8 cellular contexts compared by ENCODE assay signal in the genomic region with DNA sequence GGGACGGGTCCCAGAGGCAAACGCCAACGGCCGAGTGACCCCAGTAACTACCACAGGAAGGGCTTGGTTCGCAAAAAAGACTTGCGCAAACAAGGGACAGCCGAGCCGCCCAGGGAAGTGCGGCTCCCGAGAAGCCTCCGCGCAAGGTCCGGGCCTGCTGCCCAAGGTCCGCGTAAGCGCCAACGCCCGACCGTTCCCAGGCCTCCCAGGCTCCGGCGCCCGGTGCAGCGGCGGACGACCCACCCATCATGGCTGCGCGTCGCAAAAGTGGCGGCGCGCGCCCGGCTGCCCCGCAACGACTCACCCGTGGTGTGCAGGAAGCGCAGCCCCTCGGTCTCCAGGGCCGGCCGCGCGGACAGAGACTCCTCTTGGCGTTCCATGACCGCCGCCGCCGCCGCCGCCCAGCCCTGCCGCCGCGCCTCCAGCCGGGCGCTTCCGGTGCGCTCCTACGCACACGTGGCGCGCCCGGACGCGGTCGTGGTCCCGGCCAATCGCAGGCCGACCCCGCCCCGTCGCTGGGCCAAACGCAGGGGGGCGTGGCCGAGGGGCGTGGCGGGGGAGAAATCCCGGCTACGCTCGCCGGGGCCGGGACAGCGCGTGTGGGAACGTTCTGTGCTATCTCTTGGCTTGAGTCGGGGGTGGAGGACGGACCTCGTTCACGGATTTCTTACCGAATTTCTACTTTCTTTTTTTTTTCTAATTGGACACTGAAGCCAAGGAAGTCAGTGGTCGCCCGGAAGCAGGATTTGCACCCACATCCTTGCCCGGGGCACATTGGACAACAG. TPM values are rescaled to one million over a fixed set of nuclear protein-coding genes. Genes with fewer than 3 reads are reported as not detected.
DNase-seq lines count a peak whose midpoint lies in the region; ATAC-seq and TF ChIP-seq lines count a peak whose summit lies in the region.

A gene with protein sequence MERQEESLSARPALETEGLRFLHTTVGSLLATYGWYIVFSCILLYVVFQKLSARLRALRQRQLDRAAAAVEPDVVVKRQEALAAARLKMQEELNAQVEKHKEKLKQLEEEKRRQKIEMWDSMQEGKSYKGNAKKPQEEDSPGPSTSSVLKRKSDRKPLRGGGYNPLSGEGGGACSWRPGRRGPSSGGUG (minus strand): TSS at position 448 of the 785 bp plus-strand sequence. CDS start 68 bp downstream, at position 380.

- no peaks in the 10 kb centered on the region for H3K27me3 ChIP-seq in heart right ventricle
- H3K27me3 ChIP-seq in upper lobe of right lung = no peaks in the 10 kb centered on the region

- H3K27ac Mint-ChIP-seq in HFFc6 (peak within 1 kb of the TSS; percentile 96), progenitor cell of endocrine pancreas (peak within 1 kb of the TSS; percentile 95)
- H3K27ac Mint-ChIP-seq in T-helper 1 cell treated with Interleukin-12 subunit alpha and Interleukin-12 subunit beta and Interleukin-4 antibody, amounts not matched to agents 30 μg/mL and 1 μg/mL, for 36 hours = peak within 1 kb of the TSS; percentile 94

- H3K4me3 Mint-ChIP-seq in HFFc6 (peak within 1 kb of the TSS; percentile 98), progenitor cell of endocrine pancreas (ENCODE audit: low read depth) (peak within 1 kb of the TSS; percentile 93)
- H3K4me3 Mint-ChIP-seq in T-helper 1 cell treated with Interleukin-12 subunit alpha and Interleukin-12 subunit beta and Interleukin-4 antibody, amounts not matched to agents 30 μg/mL and 1 μg/mL, for 36 hours = peak within 1 kb of the TSS; percentile 99

- H3K9me3 Mint-ChIP-seq in HFFc6 (no peaks in the 10 kb centered on the region), progenitor cell of endocrine pancreas (ENCODE audit: low read depth) (no peaks in the 10 kb centered on the region)
- H3K9me3 Mint-ChIP-seq in T-helper 1 cell treated with Interleukin-12 subunit alpha and Interleukin-12 subunit beta and Interleukin-4 antibody, amounts not matched to agents 30 μg/mL and 1 μg/mL, for 36 hours = no peaks in the 10 kb centered on the region

- TF ChIP-seq CTCF in GM12875 (IDR thresholded peaks at IDR 0.05; ENCODE audit: borderline replicate concordance, insufficient read depth, low read depth, low read length) (no peak), HFFc6 (IDR thresholded peaks at IDR 0.05) (no peak), NB4 (IDR thresholded peaks at IDR 0.05; ENCODE audit: low read depth, low read length) (no peak), heart right ventricle (IDR thresholded peaks at IDR 0.05) (no peak), progenitor cell of endocrine pancreas (IDR thresholded peaks at IDR 0.05; ENCODE audit: unreplicated experiment) (no peak), upper lobe of right lung (IDR thresholded peaks at IDR 0.05) (no peak)

- H3K36me3 ChIP-seq in heart right ventricle (peaks cover 0 to 72% (median 52%) of the 10 kb centered on the region in 9 donors), upper lobe of right lung (peaks cover 69% of the 10 kb centered on the region)

- H3K36me3 Mint-ChIP-seq in HFFc6 (ENCODE audit: low read depth) (peaks cover 46% of the 10 kb centered on the region), progenitor cell of endocrine pancreas (ENCODE audit: insufficient read depth) (peaks cover 25% of the 10 kb centered on the region)
- H3K36me3 Mint-ChIP-seq in T-helper 1 cell treated with Interleukin-12 subunit alpha and Interleukin-12 subunit beta and Interleukin-4 antibody, amounts not matched to agents 30 μg/mL and 1 μg/mL, for 36 hours (ENCODE audit: low read depth) = peaks cover 48% of the 10 kb centered on the region

- H3K4me1 ChIP-seq in heart right ventricle (peaks cover 2 to 38% (median 26%) of the 10 kb centered on the region in 9 donors), upper lobe of right lung (peaks cover 20% of the 10 kb centered on the region)

- H3K27ac ChIP-seq in heart right ventricle = peak within 1 kb of the TSS; percentile 87 to 95 (median 94)
- peak within 1 kb of the TSS; percentile 94 for H3K27ac ChIP-seq in upper lobe of right lung

- H3K4me1 Mint-ChIP-seq in HFFc6 (ENCODE audit: low read depth) (peaks cover 20% of the 10 kb centered on the region), progenitor cell of endocrine pancreas (ENCODE audit: low read depth) (peaks cover 6% of the 10 kb centered on the region)
- H3K4me1 Mint-ChIP-seq in T-helper 1 cell treated with Interleukin-12 subunit alpha and Interleukin-12 subunit beta and Interleukin-4 antibody, amounts not matched to agents 30 μg/mL and 1 μg/mL, for 36 hours (ENCODE audit: low read depth) = peaks cover 32% of the 10 kb centered on the region

- intact Hi-C loops in heart right ventricle (cut with DNase I) = no loop called here
- intact Hi-C loops in upper lobe of right lung (cut with DNase I) = no loop called here

- ATAC-seq in heart right ventricle (peak; percentile 95 to 99 (median 97)), upper lobe of right lung (peak; percentile 99)

- DNase-seq in HFFc6 (peak; percentile 72), NB4 (ENCODE audit: low read depth) (peak; percentile 95), amniotic epithelial cell (ENCODE audit: low read depth) (peak; percentile 80), heart right ventricle (peak; percentile 91 to 94), progenitor cell of endocrine pancreas (ENCODE audit: low spot score, unreplicated experiment) (peak; percentile 84), upper lobe of right lung (peak; percentile 96)

- 0 to 1% methylated on average over 87 to 91 of the region's 91 CpGs for whole genome bisulfite sequencing in heart right ventricle, 2 donors

- H3K9me3 ChIP-seq in heart right ventricle = no peaks in the 10 kb centered on the region
- H3K9me3 ChIP-seq in upper lobe of right lung = no peaks in the 10 kb centered on the region

- H3K27me3 Mint-ChIP-seq in HFFc6 (ENCODE audit: insufficient read depth) (no peaks in the 10 kb centered on the region; the same call in 1 of the 2 replicates), progenitor cell of endocrine pancreas (no peaks in the 10 kb centered on the region)
- no peaks in the 10 kb centered on the region for H3K27me3 Mint-ChIP-seq in T-helper 1 cell treated with Interleukin-12 subunit alpha and Interleukin-12 subunit beta and Interleukin-4 antibody, amounts not matched to agents 30 μg/mL and 1 μg/mL, for 36 hours (ENCODE audit: low read depth)

- peak; percentile 48 for TF ChIP-seq POLR2A in NB4 (IDR thresholded peaks at IDR 0.05; ENCODE audit: extremely low read depth, insufficient read length)

- H3K4me3 ChIP-seq in GM12875 (ENCODE audit: low read depth, low read length) (peak within 1 kb of the TSS; percentile 97), NB4 (ENCODE audit: low read depth, low read length) (peak within 1 kb of the TSS; percentile 87), heart right ventricle (peak within 1 kb of the TSS; percentile 71 to 96 (median 88)), upper lobe of right lung (peak within 1 kb of the TSS; percentile 87)

RNA-seq across cellular contexts. Expression of the gene that starts here (rescaled TPM):
- 10 to 100 TPM; 73.1 to 83.1 (median 80.0) TPM for total RNA-seq in HFFc6 (2021; fragmentation: NEBNext Ultra II Directional; extraction: Animal tissue kit (Norgen Biotek cat#: 25700))
- total RNA-seq in heart right ventricle (10 to 100 TPM; 28.4 to 90.6 (median 42.7) TPM), progenitor cell of endocrine pancreas (44.7 and 51.9 TPM in 2 replicates), upper lobe of right lung (78.5 TPM)
- polyA plus RNA-seq in heart right ventricle = 100 to 1,000 TPM in 1 of 2 donors, 10 to 100 TPM in 1; 48.4 to 192 TPM

Comparison
In these comparisons a context has a peak if more than half of its experiments do, and no peak if none do; other contexts are left out.
1. Peak in every context shown above with its lines: DNase-seq, ATAC-seq, H3K4me3 ChIP-seq and H3K27ac ChIP-seq.